ENCODE assay signal across 22 cellular contexts in the genomic region with DNA sequence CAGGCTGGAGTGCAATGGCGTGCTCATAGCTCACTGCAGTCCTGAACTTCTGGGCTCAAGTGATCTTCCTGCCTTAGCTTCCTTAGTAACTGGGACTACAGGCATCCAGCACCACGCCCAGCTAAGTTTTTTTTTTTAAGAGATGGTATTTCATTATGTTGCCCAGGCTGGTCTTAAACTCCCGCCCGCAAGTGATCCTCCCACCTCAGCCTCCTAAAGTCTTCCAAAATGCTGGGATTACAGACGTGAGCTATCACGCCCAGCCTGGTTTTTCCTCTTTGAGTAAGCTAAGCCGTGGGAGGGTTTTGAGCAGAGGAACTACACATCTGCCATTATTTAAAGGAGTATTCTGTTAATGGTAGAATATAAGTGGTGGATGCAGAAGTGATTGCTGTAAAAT. TPM values are rescaled to one million over a fixed set of nuclear protein-coding genes. Genes with fewer than 3 reads are reported as not detected.
DNase-seq lines count a peak whose midpoint lies in the region; ATAC-seq and TF ChIP-seq lines count a peak whose summit lies in the region.
"Had no signal": no experiment of that assay in that cellular context is flagged by ENCODE, and none has a peak within 500 bp of the region (broad histone marks: within the 10 kb centered on the region; RNA-seq: fewer than 3 reads in every experiment).

No MANE protein-coding gene starts in this region.

- TF ChIP-seq POLR2A in vagina (IDR thresholded peaks at IDR 0.05) = no peak

- H3K4me3 ChIP-seq in cardiac muscle cell (no peak overlapping the region), mammary epithelial cell (replicated peaks in 1 of 3; ENCODE audit: insufficient read depth in 1 of 3, low read depth in 2 of 3, low read length in 3 of 3) (no peak overlapping the region), fibroblast of villous mesenchyme (ENCODE audit: low read depth, low read length) (no peak overlapping the region), vagina (no peak overlapping the region)
- H3K4me3 ChIP-seq: hepatocyte, sigmoid colon, tibial nerve had no signal

- no peak overlapping the region for H3K27ac Mint-ChIP-seq in activated CD8-positive, alpha-beta T cell treated with anti-CD3 and anti-CD28 coated beads, Interleukin-2, amount 10 ng/mL, durations not matched to agents 7 days and 5 days
- H3K27ac Mint-ChIP-seq: activated CD4-positive, alpha-beta T cell treated with anti-CD3 and anti-CD28 coated beads for 36 hours; activated naive CD8-positive, alpha-beta T cell treated with anti-CD3 and anti-CD28 coated beads for 36 hours had no signal

- no peak overlapping the region for H3K4me3 Mint-ChIP-seq in activated CD8-positive, alpha-beta T cell treated with anti-CD3 and anti-CD28 coated beads, Interleukin-2, amount 10 ng/mL, durations not matched to agents 7 days and 5 days
- H3K4me3 Mint-ChIP-seq: activated CD4-positive, alpha-beta T cell treated with anti-CD3 and anti-CD28 coated beads for 36 hours; activated naive CD8-positive, alpha-beta T cell treated with anti-CD3 and anti-CD28 coated beads for 36 hours; CD8-positive, alpha-beta T cell had no signal

- CTCF ChIA-PET in mammary epithelial cell (lab: Charles Lee; ENCODE audit: low non-redundant PET) = interaction anchor here (0.6 kb wide), 2 partner anchors 32 to 41 kb away, joined by 4 to 5 read pairs; no protein-coding TSS in a partner anchor
- CTCF ChIA-PET in activated CD8-positive, alpha-beta T cell treated with anti-CD3 and anti-CD28 coated beads, Interleukin-2, amount 10 ng/mL, durations not matched to agents 7 days and 5 days (lab: Charles Lee) = interaction anchor here (0.6 kb wide), 1 partner anchor 36 kb away, joined by 3 read pairs; no protein-coding TSS in a partner anchor

- peak overlapping the region; percentile 40 for H3K4me2 ChIP-seq in mammary epithelial cell (ENCODE audit: insufficient read depth, low read depth, low read length)
- H3K4me2 ChIP-seq: hepatocyte had no signal

- H4K20me1 ChIP-seq in mammary epithelial cell (ENCODE audit: insufficient read depth, low read length) = no peaks in the 10 kb centered on the region

- no peaks in the 10 kb centered on the region for H3K27me3 ChIP-seq in cardiac muscle cell
- H3K27me3 ChIP-seq in mammary epithelial cell (ENCODE audit: insufficient read depth, low read length) = no peaks in the 10 kb centered on the region
- no peaks in the 10 kb centered on the region for H3K27me3 ChIP-seq in vagina
- H3K27me3 ChIP-seq: hepatocyte, sigmoid colon, tibial nerve had no signal

- peaks cover 37% of the 10 kb centered on the region for H3K79me2 ChIP-seq in mammary epithelial cell (ENCODE audit: insufficient read depth, low read length)

- no peaks in the 10 kb centered on the region for H3K9me3 ChIP-seq in cardiac muscle cell (ENCODE audit: low read depth)
- H3K9me3 ChIP-seq in mammary epithelial cell (replicated peaks; ENCODE audit: insufficient read depth, low read length) = no peaks in the 10 kb centered on the region
- H3K9me3 ChIP-seq in vagina = no peaks in the 10 kb centered on the region
- H3K9me3 ChIP-seq: sigmoid colon, tibial nerve had no signal

- DNase-seq in cardiac muscle cell (ENCODE audit: low read depth in 1 of 2, low spot score in 1 of 2) = peak in 1 of 2 donors; percentile 43
- no peak for DNase-seq in cardiac septum (ENCODE audit: low spot score)
- peak; percentile 90 for DNase-seq in mammary epithelial cell
- DNase-seq in fibroblast of villous mesenchyme (ENCODE audit: low read depth) = peak; percentile 25
- no peak for DNase-seq in vagina (ENCODE audit: extremely low spot score in 2 of 2)
- no peak for DNase-seq in anterior cingulate cortex (lab: John Stamatoyannopoulos, UW)
- DNase-seq in activated CD8-positive, alpha-beta T cell treated with anti-CD3 and anti-CD28 coated beads, Interleukin-2, amount 10 ng/mL, durations not matched to agents 7 days and 5 days = no peak
- DNase-seq: ACHN; activated CD4-positive, alpha-beta T cell treated with anti-CD3 and anti-CD28 coated beads for 36 hours; activated naive CD8-positive, alpha-beta T cell treated with anti-CD3 and anti-CD28 coated beads for 36 hours; CD8-positive, alpha-beta T cell; MM.1S; NCI-H2081 treated with DMSO at 0.1 percent for 48 hours; NCI-H748 treated with DMSO at 0.1 percent for 48 hours; nucleus accumbens; RPMI8226; sigmoid colon; stimulated activated CD4-positive, alpha-beta T cell treated with anti-CD3 and anti-CD28 coated beads, Interleukin-4, amount 100 ng/mL, for 1 hour; stimulated activated CD8-positive, alpha-beta memory T cell treated with anti-CD3 and anti-CD28 coated beads, Interleukin-4, amount 100 ng/mL, for 48 hours had no signal

- peak overlapping the region; percentile 10 for H3K9ac ChIP-seq in mammary epithelial cell (ENCODE audit: insufficient read depth, low read length)

- H3K27me3 Mint-ChIP-seq in activated CD8-positive, alpha-beta T cell treated with anti-CD3 and anti-CD28 coated beads, Interleukin-2, amount 10 ng/mL, durations not matched to agents 7 days and 5 days (ENCODE audit: low read depth) = no peaks in the 10 kb centered on the region
- H3K27me3 Mint-ChIP-seq: activated CD4-positive, alpha-beta T cell treated with anti-CD3 and anti-CD28 coated beads for 36 hours; activated naive CD8-positive, alpha-beta T cell treated with anti-CD3 and anti-CD28 coated beads for 36 hours had no signal

- WGBS in mammary epithelial cell (ENCODE audit: low coverage, missing lambda C conversion rate) = 14% methylated on average over 7 of the region's 7 CpGs

- peaks cover 10% of the 10 kb centered on the region for H3K36me3 Mint-ChIP-seq in activated CD8-positive, alpha-beta T cell treated with anti-CD3 and anti-CD28 coated beads, Interleukin-2, amount 10 ng/mL, durations not matched to agents 7 days and 5 days (ENCODE audit: low read depth)

- no peaks in the 10 kb centered on the region for H3K4me1 ChIP-seq in cardiac muscle cell (ENCODE audit: low read depth)
- peaks cover 67% of the 10 kb centered on the region for H3K4me1 ChIP-seq in mammary epithelial cell (ENCODE audit: insufficient read depth, low read length)
- peaks cover 85% of the 10 kb centered on the region for H3K4me1 ChIP-seq in vagina

- in situ Hi-C loops in mammary epithelial cell (cut with MboI; ENCODE audit: low sequenced_read_pairs in 2 of 2) = no loop called here

- H3K27ac ChIP-seq in cardiac muscle cell (peak overlapping the region; percentile 30), mammary epithelial cell (ENCODE audit: insufficient read depth, low read depth, low read length) (peak overlapping the region; percentile 94), vagina (peak overlapping the region; percentile 53)
- H3K27ac ChIP-seq: hepatocyte had no signal

- no peak for ATAC-seq in HG02571 (IDR thresholded peaks at IDR 0.05; ENCODE audit: unreplicated experiment)
- no peak for ATAC-seq in activated CD8-positive, alpha-beta T cell treated with anti-CD3 and anti-CD28 coated beads, Interleukin-2, amount 10 ng/mL, durations not matched to agents 7 days and 5 days
- ATAC-seq: activated CD4-positive, alpha-beta T cell treated with anti-CD3 and anti-CD28 coated beads for 36 hours; CD8-positive, alpha-beta T cell had no signal

- TF ChIP-seq CTCF in cardiac muscle cell (IDR thresholded peaks at IDR 0.05; ENCODE audit: low read depth, low read length) = no peak
- no peak for TF ChIP-seq CTCF in mammary epithelial cell (conservative IDR thresholded peaks at IDR 0.05 in 1 of 2, IDR thresholded peaks at IDR 0.05 in 1 of 2; ENCODE audit: extremely low read depth in 1 of 2, insufficient read depth in 1 of 2, low read depth in 1 of 2, low read length in 2 of 2)
- TF ChIP-seq CTCF in fibroblast of villous mesenchyme (IDR thresholded peaks at IDR 0.05; ENCODE audit: insufficient read depth, low read depth, low read length) = no peak
- TF ChIP-seq CTCF in vagina (IDR thresholded peaks at IDR 0.05) = no peak

- H3K9me3 Mint-ChIP-seq in activated CD8-positive, alpha-beta T cell treated with anti-CD3 and anti-CD28 coated beads, Interleukin-2, amount 10 ng/mL, durations not matched to agents 7 days and 5 days (ENCODE audit: insufficient read depth) = no peaks in the 10 kb centered on the region
- H3K9me3 Mint-ChIP-seq: activated naive CD8-positive, alpha-beta T cell treated with anti-CD3 and anti-CD28 coated beads for 36 hours; CD8-positive, alpha-beta T cell had no signal

- peak overlapping the region; percentile 23 for H2AFZ ChIP-seq in mammary epithelial cell (ENCODE audit: low read depth, low read length)
- H2AFZ ChIP-seq: hepatocyte had no signal

- no TSS peak for BruUV-seq in mammary epithelial cell (replicated peaks; lab: Mats Ljungman, UMichigan)

- dilution Hi-C loops in mammary epithelial cell (cut with HindIII; ENCODE audit: low sequenced_read_pairs) = no loop called here

- POLR2A ChIA-PET in activated CD8-positive, alpha-beta T cell treated with anti-CD3 and anti-CD28 coated beads, Interleukin-2, amount 10 ng/mL, durations not matched to agents 7 days and 5 days (lab: Charles Lee) = interaction anchor here (0.6 kb wide), 1 partner anchor 58 kb away, joined by 3 read pairs; no protein-coding TSS in a partner anchor

- H3K4me1 Mint-ChIP-seq in activated CD8-positive, alpha-beta T cell treated with anti-CD3 and anti-CD28 coated beads, Interleukin-2, amount 10 ng/mL, durations not matched to agents 7 days and 5 days (ENCODE audit: low read depth) = peaks cover 34% of the 10 kb centered on the region

- H3K36me3 ChIP-seq in cardiac muscle cell (no peaks in the 10 kb centered on the region), mammary epithelial cell (ENCODE audit: insufficient read depth, low read length) (no peaks in the 10 kb centered on the region), vagina (no peaks in the 10 kb centered on the region)
- H3K36me3 ChIP-seq: sigmoid colon, tibial nerve had no signal

- intact Hi-C loops in cardiac septum (cut with DNase I) = no loop called here
- intact Hi-C loops in mammary epithelial cell (cut with micrococcal nuclease) = loop anchor here (2.0 kb wide), 1 partner anchor 15 kb away; no protein-coding TSS in a partner anchor
- intact Hi-C loops in vagina (cut with DNase I) = no loop called here

RNA-seq across cellular contexts. Expression of a gene that starts 7.4 kb away (rescaled TPM):
- total RNA-seq in cardiac muscle cell (61.2 and 92.6 TPM in 2 replicates), cardiac septum (135 TPM), mammary epithelial cell (100 to 1,000 TPM in 1 of 2 donors, 10 to 100 TPM in 1; 78.7 to 122 TPM), fibroblast of villous mesenchyme (59.3 and 84.2 TPM in 2 replicates), vagina (74.2 TPM)
- polyA plus RNA-seq in cardiac muscle cell (55.9 and 68.2 TPM in 2 replicates), mammary epithelial cell (45.8 TPM)
- polyA minus RNA-seq in mammary epithelial cell = 41.5 TPM
- 10 to 100 TPM; 31.7 TPM for total RNA-seq in activated CD8-positive, alpha-beta T cell treated with anti-CD3 and anti-CD28 coated beads, Interleukin-2, amount 10 ng/mL, durations not matched to agents 7 days and 5 days

Comparison
In these comparisons a context has a peak if more than half of its experiments do, and no peak if none do; other contexts are left out.
1. DNase-seq: peak in mammary epithelial cell (single experiment) and fibroblast of villous mesenchyme (single experiment); none in cardiac septum (single experiment), vagina (0 of 2), anterior cingulate cortex (0 of 58) and activated CD8-positive, alpha-beta T cell treated with anti-CD3 and anti-CD28 coated beads, Interleukin-2, amount 10 ng/mL, durations not matched to agents 7 days and 5 days (single experiment).
2. H3K27ac ChIP-seq: peak in every context shown above with its lines; median percentile 94 in mammary epithelial cell; 53 in vagina; 30 in cardiac muscle cell.